5 cellular contexts compared by ENCODE assay signal in genomic region chr12:18828483-18828882, GRCh38.
"Had no signal": no experiment of that assay in that cellular context is flagged by ENCODE, and none has a peak within 500 bp of the region (broad histone marks: within the 10 kb centered on the region; RNA-seq: fewer than 3 reads in every experiment).

No MANE protein-coding gene starts in this region.

- DNase-seq: H9, HCEC 1CT, IMR-90 had no signal

- H3K4me1 Mint-ChIP-seq: GM23338, H9 had no signal

- H3K4me3 Mint-ChIP-seq: GM23338, H9 had no signal

- ATAC-seq: GM23338, K562 had no signal

- H3K4me3 ChIP-seq: GM23338, K562 had no signal

- H3K27ac Mint-ChIP-seq: GM23338, H9 had no signal
